8 cellular contexts compared by ENCODE assay signal in the genomic region with DNA sequence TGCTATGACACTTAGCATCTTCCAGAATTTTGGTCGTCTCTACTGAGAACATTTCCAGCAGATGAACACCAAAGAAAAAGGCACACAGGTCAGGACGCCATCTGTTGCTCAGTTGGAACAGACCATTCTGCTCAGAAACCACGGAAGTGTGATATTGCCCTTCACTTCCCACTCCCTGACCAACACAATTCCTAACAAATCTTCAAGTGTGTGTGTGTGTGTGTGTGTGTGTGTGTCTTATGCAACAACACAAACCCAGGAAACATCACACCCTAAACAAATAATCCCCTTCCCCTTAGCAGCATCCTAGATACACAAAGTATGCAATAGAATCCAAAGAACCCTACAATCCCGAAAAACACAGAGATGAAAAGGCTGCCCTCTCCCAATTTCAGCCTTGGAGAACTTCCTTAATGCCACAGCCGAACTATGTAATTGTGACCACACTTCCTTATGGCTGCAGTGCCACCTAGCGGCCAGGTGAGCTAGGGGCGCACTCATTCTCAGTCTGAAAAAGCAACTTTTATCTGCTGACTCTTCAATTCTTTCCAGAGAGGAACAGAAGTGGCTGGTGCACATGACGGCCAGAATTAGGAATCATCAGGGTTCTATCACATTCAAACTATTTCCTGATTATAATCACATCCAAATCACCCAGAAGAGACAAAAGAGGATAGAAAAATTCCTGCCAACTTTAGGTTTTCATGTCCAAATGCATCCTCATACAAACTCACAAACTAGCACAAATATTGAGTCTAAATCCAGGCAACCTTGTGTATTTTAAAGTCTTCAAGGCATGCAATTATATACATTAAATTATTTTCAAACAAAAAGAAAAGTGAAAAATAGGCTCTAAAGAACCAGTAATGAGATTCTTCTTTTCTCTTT.
DNase-seq lines count a peak whose midpoint lies in the region; ATAC-seq and TF ChIP-seq lines count a peak whose summit lies in the region.

No MANE protein-coding gene starts in this region.

- H3K4me1 ChIP-seq in BE2C: no peaks in the 10 kb centered on the region

- intact Hi-C loops in dorsolateral prefrontal cortex (cut with DNase I): loop anchor here in 1 of 2 donors (2.0 kb wide), 1 partner anchor 563 kb away; no protein-coding TSS in a partner anchor

- peak; percentile 93 for ATAC-seq in GM19023 (IDR thresholded peaks at IDR 0.05; ENCODE audit: unreplicated experiment)
- ATAC-seq in HG03196 (IDR thresholded peaks at IDR 0.05; ENCODE audit: unreplicated experiment): peak; percentile 77

- peak; percentile 74 for DNase-seq in BE2C
- peak; percentile 68 to 78 for DNase-seq in NCI-H524 (lab: John Stamatoyannopoulos, UW)
- DNase-seq in activated CD4-positive, alpha-beta T cell treated with anti-CD3 and anti-CD28 coated beads, Interleukin-2, amount 50 U/mL, for 1 hour: peak; percentile 62
- peak in 9 of 10 donors; percentile 57 to 71 (median 63) for DNase-seq in dorsolateral prefrontal cortex
- peak; percentile 60 to 67 for DNase-seq in lung microvascular endothelial cell (ENCODE audit: low read depth in 2 of 2)
- peak; percentile 36 to 57 for DNase-seq in stimulated activated CD8-positive, alpha-beta memory T cell treated with anti-CD3 and anti-CD28 coated beads, Interleukin-2, amount 100 ng/mL, for 48 hours (ENCODE audit: low read depth in 2 of 2)

- TF ChIP-seq CTCF in BE2C (IDR thresholded peaks at IDR 0.05; ENCODE audit: low read depth, low read length) (peak; percentile 97), dorsolateral prefrontal cortex (IDR thresholded peaks at IDR 0.05 in 54 of 56, conservative IDR thresholded peaks at IDR 0.05 in 2 of 56; ENCODE audit: low read depth in 1 of 56, partially characterized antibody in 56 of 56) (peak; percentile 75 to 95 (median 87))

- no peak overlapping the region for H3K4me3 ChIP-seq in BE2C (ENCODE audit: low read depth, low read length)
- no peak overlapping the region for H3K4me3 ChIP-seq in dorsolateral prefrontal cortex

- H3K27me3 ChIP-seq in BE2C: no peaks in the 10 kb centered on the region
- no peaks in the 10 kb centered on the region for H3K27me3 ChIP-seq in dorsolateral prefrontal cortex

- H3K27ac ChIP-seq in dorsolateral prefrontal cortex: no peak overlapping the region

- H3K36me3 ChIP-seq in BE2C: no peaks in the 10 kb centered on the region

- H3K9me3 ChIP-seq in BE2C: no peaks in the 10 kb centered on the region
